8 cellular contexts compared by ENCODE assay signal in the genomic region with DNA sequence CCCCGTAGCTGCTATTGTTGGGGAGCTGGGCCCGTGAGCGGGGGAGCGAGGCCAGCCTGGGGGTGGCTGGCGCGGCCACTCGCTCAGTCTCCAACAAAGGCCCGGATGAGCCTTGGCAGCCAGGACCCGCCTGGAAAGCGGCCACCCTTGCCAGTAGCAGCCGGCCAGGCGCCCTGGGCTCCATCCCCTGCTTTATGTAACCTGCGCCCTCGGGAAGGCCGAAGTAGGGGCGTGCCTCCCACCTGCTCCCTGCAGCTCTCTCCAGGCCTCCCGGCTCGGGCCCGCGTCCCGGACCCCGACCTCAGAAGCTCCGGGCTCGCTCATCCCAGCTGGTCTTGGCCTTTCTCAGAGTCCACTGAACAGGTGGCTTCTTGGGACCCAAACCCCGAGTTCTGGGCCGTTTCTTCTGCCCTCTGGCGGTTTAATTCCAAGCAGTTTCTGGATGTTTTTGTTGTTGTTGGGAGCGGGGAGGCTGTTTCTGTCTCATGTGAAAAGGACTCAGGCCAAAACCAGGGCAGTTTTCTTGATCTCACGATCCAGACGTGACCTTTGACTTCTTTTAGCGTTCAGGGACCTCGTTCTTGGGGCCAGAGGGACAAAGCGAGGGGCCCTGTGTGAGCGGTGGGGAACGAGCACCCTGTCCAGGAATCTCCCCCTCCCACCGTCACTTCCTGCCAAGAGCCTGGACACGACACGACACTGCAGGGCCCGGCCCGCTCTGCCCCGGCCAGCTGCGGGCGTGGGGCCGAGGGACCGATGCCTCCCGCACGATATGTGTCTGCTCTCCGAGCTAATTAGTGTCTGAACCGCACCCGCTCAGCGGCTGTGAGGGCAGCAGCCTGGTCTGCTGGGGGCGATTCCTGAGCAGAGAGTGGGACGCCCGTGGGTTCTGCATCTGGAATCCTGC. TPM values are rescaled to one million over a fixed set of nuclear protein-coding genes. Genes with fewer than 3 reads are reported as not detected.
DNase-seq lines count a peak whose midpoint lies in the region; ATAC-seq and TF ChIP-seq lines count a peak whose summit lies in the region.

No MANE protein-coding gene starts in this region.

- H3K27ac Mint-ChIP-seq in activated T-helper 1 cell treated with anti-CD3 and anti-CD28 coated beads, Interleukin-12 subunit alpha, Interleukin-12 subunit beta, Interleukin-2, Interleukin-4 antibody, amounts not matched to agents 30 ng/mL and 10 ng/mL and 1 ng/mL, durations not matched to agents 14 hours and 24 hours and 36 hours: peak overlapping the region; percentile 88
- H3K27ac Mint-ChIP-seq in type B pancreatic cell: peak overlapping the region; percentile 81

- intact Hi-C loops in activated T-helper 1 cell treated with anti-CD3 and anti-CD28 coated beads, Interleukin-12 subunit alpha, Interleukin-12 subunit beta, Interleukin-2, Interleukin-4 antibody, amounts not matched to agents 30 ng/mL and 10 ng/mL and 1 ng/mL, durations not matched to agents 14 hours and 24 hours and 36 hours (cut with micrococcal nuclease): no loop called here

- H3K36me3 Mint-ChIP-seq in activated T-helper 1 cell treated with anti-CD3 and anti-CD28 coated beads, Interleukin-12 subunit alpha, Interleukin-12 subunit beta, Interleukin-2, Interleukin-4 antibody, amounts not matched to agents 30 ng/mL and 10 ng/mL and 1 ng/mL, durations not matched to agents 14 hours and 24 hours and 36 hours (ENCODE audit: low read depth): no peaks in the 10 kb centered on the region
- H3K36me3 Mint-ChIP-seq in type B pancreatic cell: no peaks in the 10 kb centered on the region

- no peaks in the 10 kb centered on the region for H3K9me3 ChIP-seq in mucosa of stomach (ENCODE audit: control insufficient read depth, low read length)

- H3K4me3 Mint-ChIP-seq in activated T-helper 1 cell treated with anti-CD3 and anti-CD28 coated beads, Interleukin-12 subunit alpha, Interleukin-12 subunit beta, Interleukin-2, Interleukin-4 antibody, amounts not matched to agents 30 ng/mL and 10 ng/mL and 1 ng/mL, durations not matched to agents 14 hours and 24 hours and 36 hours: peak overlapping the region; percentile 88
- H3K4me3 Mint-ChIP-seq in type B pancreatic cell: peak overlapping the region; percentile 96

- DNase-seq in AG08395 (ENCODE audit: low spot score): peak; percentile 63
- peak; percentile 69 for DNase-seq in NCI-H2196 (lab: John Stamatoyannopoulos, UW; ENCODE audit: unreplicated experiment)
- peak; percentile 26 for DNase-seq in activated T-helper 1 cell treated with anti-CD3 and anti-CD28 coated beads, Interleukin-12 subunit alpha, Interleukin-12 subunit beta, Interleukin-2, Interleukin-4 antibody, amounts not matched to agents 30 ng/mL and 10 ng/mL and 1 ng/mL, durations not matched to agents 14 hours and 24 hours and 36 hours (ENCODE audit: low spot score)
- peak; percentile 74 for DNase-seq in fibroblast of mammary gland (ENCODE audit: low read depth)
- DNase-seq in type B pancreatic cell (ENCODE audit: extremely low spot score, unreplicated experiment): no peak

- H3K9me3 Mint-ChIP-seq in activated T-helper 1 cell treated with anti-CD3 and anti-CD28 coated beads, Interleukin-12 subunit alpha, Interleukin-12 subunit beta, Interleukin-2, Interleukin-4 antibody, amounts not matched to agents 30 ng/mL and 10 ng/mL and 1 ng/mL, durations not matched to agents 14 hours and 24 hours and 36 hours: no peaks in the 10 kb centered on the region
- H3K9me3 Mint-ChIP-seq in type B pancreatic cell: no peaks in the 10 kb centered on the region

- peaks cover 9% of the 10 kb centered on the region for H3K4me1 Mint-ChIP-seq in activated T-helper 1 cell treated with anti-CD3 and anti-CD28 coated beads, Interleukin-12 subunit alpha, Interleukin-12 subunit beta, Interleukin-2, Interleukin-4 antibody, amounts not matched to agents 30 ng/mL and 10 ng/mL and 1 ng/mL, durations not matched to agents 14 hours and 24 hours and 36 hours (ENCODE audit: low read depth)
- H3K4me1 Mint-ChIP-seq in type B pancreatic cell (ENCODE audit: unreplicated experiment): peaks cover 9% of the 10 kb centered on the region

- peaks cover 28% of the 10 kb centered on the region for H3K4me1 ChIP-seq in mucosa of stomach (ENCODE audit: control insufficient read depth, insufficient read depth, low read length)

- no peaks in the 10 kb centered on the region for H3K27me3 Mint-ChIP-seq in activated T-helper 1 cell treated with anti-CD3 and anti-CD28 coated beads, Interleukin-12 subunit alpha, Interleukin-12 subunit beta, Interleukin-2, Interleukin-4 antibody, amounts not matched to agents 30 ng/mL and 10 ng/mL and 1 ng/mL, durations not matched to agents 14 hours and 24 hours and 36 hours (ENCODE audit: insufficient read depth)
- H3K27me3 Mint-ChIP-seq in type B pancreatic cell: no peaks in the 10 kb centered on the region

- ATAC-seq in HG03469 (IDR thresholded peaks at IDR 0.05; ENCODE audit: unreplicated experiment): no peak

- TF ChIP-seq CTCF in GM12875 (IDR thresholded peaks at IDR 0.05; ENCODE audit: borderline replicate concordance, insufficient read depth, low read depth, low read length) (peak; percentile 40), fibroblast of mammary gland (conservative IDR thresholded peaks at IDR 0.05; ENCODE audit: control insufficient read depth, insufficient read depth, low read depth, low read length) (peak; percentile 60), type B pancreatic cell (conservative IDR thresholded peaks at IDR 0.05) (peak; percentile 71)

- peak overlapping the region; percentile 76 for H3K9ac ChIP-seq in mucosa of stomach (ENCODE audit: low read length)

- H3K36me3 ChIP-seq in mucosa of stomach (ENCODE audit: control insufficient read depth, insufficient read depth, low read length): no peaks in the 10 kb centered on the region

- H3K4me3 ChIP-seq in GM12875 (ENCODE audit: low read depth, low read length): peak overlapping the region; percentile 91
- H3K4me3 ChIP-seq in fibroblast of mammary gland (ENCODE audit: control insufficient read depth, low read depth, low read length): peak overlapping the region; percentile 73
- H3K4me3 ChIP-seq in mucosa of stomach (ENCODE audit: low read length): peak overlapping the region; percentile 46

- peaks cover 5% of the 10 kb centered on the region for H3K27me3 ChIP-seq in mucosa of stomach (ENCODE audit: control insufficient read depth, insufficient read depth, low read length)

RNA-seq across cellular contexts. Expression of a gene that starts 1.3 kb away (rescaled TPM):
- total RNA-seq in activated T-helper 1 cell treated with anti-CD3 and anti-CD28 coated beads, Interleukin-12 subunit alpha, Interleukin-12 subunit beta, Interleukin-2, Interleukin-4 antibody, amounts not matched to agents 30 ng/mL and 10 ng/mL and 1 ng/mL, durations not matched to agents 14 hours and 24 hours and 36 hours: 56.6 and 58.2 TPM in 2 replicates
- total RNA-seq in type B pancreatic cell (ENCODE audit: low replicate concordance): 93.0 and 95.0 TPM in 2 replicates

RNA-seq across cellular contexts. Expression of a gene that starts 11.0 kb away (rescaled TPM):
- 52.7 and 55.6 TPM in 2 replicates for total RNA-seq in activated T-helper 1 cell treated with anti-CD3 and anti-CD28 coated beads, Interleukin-12 subunit alpha, Interleukin-12 subunit beta, Interleukin-2, Interleukin-4 antibody, amounts not matched to agents 30 ng/mL and 10 ng/mL and 1 ng/mL, durations not matched to agents 14 hours and 24 hours and 36 hours
- total RNA-seq in type B pancreatic cell (ENCODE audit: low replicate concordance): 0.34 TPM in 1 of 2 replicates, not detected in the other

RNA-seq across cellular contexts. Expression of a gene that starts 25.5 kb away (rescaled TPM):
- total RNA-seq in activated T-helper 1 cell treated with anti-CD3 and anti-CD28 coated beads, Interleukin-12 subunit alpha, Interleukin-12 subunit beta, Interleukin-2, Interleukin-4 antibody, amounts not matched to agents 30 ng/mL and 10 ng/mL and 1 ng/mL, durations not matched to agents 14 hours and 24 hours and 36 hours: 17.6 and 18.2 TPM in 2 replicates
- total RNA-seq in type B pancreatic cell (ENCODE audit: low replicate concordance): 18.0 and 26.1 TPM in 2 replicates

RNA-seq across cellular contexts. Expression of a gene that starts 36.5 kb away (rescaled TPM):
- 0.18 and 0.27 TPM in 2 replicates for total RNA-seq in activated T-helper 1 cell treated with anti-CD3 and anti-CD28 coated beads, Interleukin-12 subunit alpha, Interleukin-12 subunit beta, Interleukin-2, Interleukin-4 antibody, amounts not matched to agents 30 ng/mL and 10 ng/mL and 1 ng/mL, durations not matched to agents 14 hours and 24 hours and 36 hours
- 0.74 and 2.7 TPM in 2 replicates for total RNA-seq in type B pancreatic cell (ENCODE audit: low replicate concordance)

RNA-seq across cellular contexts. Expression of a gene that starts 39.6 kb away (rescaled TPM):
- total RNA-seq in activated T-helper 1 cell treated with anti-CD3 and anti-CD28 coated beads, Interleukin-12 subunit alpha, Interleukin-12 subunit beta, Interleukin-2, Interleukin-4 antibody, amounts not matched to agents 30 ng/mL and 10 ng/mL and 1 ng/mL, durations not matched to agents 14 hours and 24 hours and 36 hours: 307 and 308 TPM in 2 replicates
- 497 and 522 TPM in 2 replicates for total RNA-seq in type B pancreatic cell (ENCODE audit: low replicate concordance)

Comparison
In these comparisons a context has a peak if more than half of its experiments do, and no peak if none do; other contexts are left out.
1. RNA of a gene that starts 11.0 kb away (total RNA-seq): 52.7 to 55.6 TPM in activated T-helper 1 cell treated with anti-CD3 and anti-CD28 coated beads, Interleukin-12 subunit alpha, Interleukin-12 subunit beta, Interleukin-2, Interleukin-4 antibody, amounts not matched to agents 30 ng/mL and 10 ng/mL and 1 ng/mL, durations not matched to agents 14 hours and 24 hours and 36 hours; 0.34 TPM in type B pancreatic cell; every median in the first group is over 10 times any median in the second.
2. Peak in every context shown above with its lines, with median percentiles within 50 percentile points of each other: H3K4me3 ChIP-seq and CTCF ChIP-seq.